ENCODE assay signal across 22 cellular contexts in genomic region chr1:54234284-54234683, GRCh38.
"Had no signal": no experiment of that assay in that cellular context is flagged by ENCODE, and none has a peak within 500 bp of the region (broad histone marks: within the 10 kb centered on the region; RNA-seq: fewer than 3 reads in every experiment).

No MANE protein-coding gene starts in this region.

- H3K27me3 Mint-ChIP-seq: T-cell had no signal

- H3K36me3 ChIP-seq: MG63 had no signal

- FAIRE-seq: HTR-8/SVneo, RCC 7860 had no signal

- H3K4me3 Mint-ChIP-seq: T-cell had no signal

- ATAC-seq: T-cell had no signal

- H3K27ac ChIP-seq: SJSA1, SK-N-MC had no signal

- DNase-seq: KBM-7, MG63, NCI-H1092, NCI-H1105 treated with DMSO at 0.1 percent for 48 hours, NCI-H1436, NCI-H1694, NCI-H187 treated with DMSO at 0.1 percent for 48 hours, NCI-H2029 treated with DMSO at 0.1 percent for 48 hours, NCI-H2171 treated with DMSO at 0.1 percent for 48 hours, NCI-H345, NCI-H446 treated with DMSO at 0.1 percent for 48 hours, NCI-H510A treated with DMSO at 0.1 percent for 48 hours, NCI-H526, Right ventricle myocardium superior, RPMI8226, SIG-M5, SW 1271, T-cell had no signal

- H3K27me3 ChIP-seq: MG63, SJSA1 had no signal

- H3K9me3 Mint-ChIP-seq: T-cell had no signal

- H3K9me3 ChIP-seq: MG63, SJSA1 had no signal

- H3K4me3 ChIP-seq: MG63, SJSA1, SK-N-MC had no signal
